Comparison of ENCODE assay signal across 6 cellular contexts in the genomic region with DNA sequence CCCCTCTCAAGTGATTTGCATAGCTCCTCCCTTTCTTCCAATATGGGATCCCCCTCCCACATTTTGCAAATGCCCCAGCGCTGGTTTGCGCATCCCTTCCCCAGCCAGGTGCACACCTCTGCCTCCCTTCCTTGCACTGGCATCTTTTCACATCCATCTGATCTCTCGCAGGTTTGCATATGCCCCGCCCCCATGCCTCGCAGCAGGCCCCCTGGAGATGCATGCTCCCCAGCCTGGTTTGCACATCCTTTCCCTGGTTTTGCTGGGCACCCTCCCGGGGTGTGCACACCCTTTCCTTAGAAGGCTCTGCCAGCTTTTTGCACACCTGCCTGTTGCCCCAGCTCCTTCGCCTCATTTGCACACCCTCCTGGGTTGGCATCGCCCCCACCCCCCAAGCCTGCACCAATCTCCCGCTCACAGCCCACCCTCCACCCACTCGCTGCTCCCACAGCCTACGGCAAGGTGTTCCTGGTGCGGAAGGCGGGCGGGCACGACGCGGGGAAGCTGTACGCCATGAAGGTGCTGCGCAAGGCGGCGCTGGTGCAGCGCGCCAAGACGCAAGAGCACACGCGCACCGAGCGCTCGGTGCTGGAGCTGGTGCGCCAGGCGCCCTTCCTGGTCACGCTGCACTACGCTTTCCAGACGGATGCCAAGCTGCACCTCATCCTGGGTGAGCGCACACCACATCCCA. TPM values are rescaled to one million over a fixed set of nuclear protein-coding genes. Genes with fewer than 3 reads are reported as not detected.
DNase-seq lines count a peak whose midpoint lies in the region; ATAC-seq and TF ChIP-seq lines count a peak whose summit lies in the region.

No MANE protein-coding gene starts in this region.

- no TSS peak for BruUV-seq in mammary epithelial cell (replicated peaks; lab: Mats Ljungman, UMichigan)

- H3K4me3 ChIP-seq in mammary epithelial cell (replicated peaks in 1 of 3; ENCODE audit: insufficient read depth in 1 of 3, low read depth in 2 of 3, low read length in 3 of 3) (peak overlapping the region; percentile 61 to 97 (median 93)), neural progenitor cell (peak overlapping the region; percentile 69)

- CTCF ChIA-PET in activated CD8-positive, alpha-beta memory T cell treated with anti-CD3 and anti-CD28 coated beads, Interleukin-2, amount 10 ng/mL, durations not matched to agents 7 days and 5 days (lab: Charles Lee), result interaction anchor here (0.8 to 3.1 kb wide), 15 partner anchors 9 to 383 kb away, joined by 3 to 26 read pairs (median 5); a partner anchor contains a TSS
- CTCF ChIA-PET in mammary epithelial cell (lab: Charles Lee; ENCODE audit: low non-redundant PET), result interaction anchor here (0.6 kb wide), 1 partner anchor 17 kb away, joined by 3 read pairs; no protein-coding TSS in a partner anchor

- H3K4me1 ChIP-seq in mammary epithelial cell (ENCODE audit: insufficient read depth, low read length), result peaks cover 45% of the 10 kb centered on the region
- H3K4me1 ChIP-seq in neural progenitor cell, result peaks cover 21% of the 10 kb centered on the region

- 4% methylated on average over 22 of the region's 35 CpGs for WGBS in mammary epithelial cell (ENCODE audit: low coverage, missing lambda C conversion rate)

- in situ Hi-C loops in mammary epithelial cell (cut with MboI; ENCODE audit: low sequenced_read_pairs in 2 of 2), result no loop called here

- peak; percentile 38 for ATAC-seq in activated CD8-positive, alpha-beta memory T cell treated with anti-CD3 and anti-CD28 coated beads, Interleukin-2, amount 10 ng/mL, durations not matched to agents 7 days and 5 days
- ATAC-seq in GM21360 (IDR thresholded peaks at IDR 0.05; ENCODE audit: unreplicated experiment), result no peak

- dilution Hi-C loops in mammary epithelial cell (cut with HindIII; ENCODE audit: low sequenced_read_pairs), result no loop called here

- peaks cover 44% of the 10 kb centered on the region for H3K4me1 Mint-ChIP-seq in activated CD8-positive, alpha-beta memory T cell treated with anti-CD3 and anti-CD28 coated beads, Interleukin-2, amount 10 ng/mL, durations not matched to agents 7 days and 5 days
- peaks cover 21% of the 10 kb centered on the region for H3K4me1 Mint-ChIP-seq in neural progenitor cell

- DNase-seq in activated CD8-positive, alpha-beta memory T cell treated with anti-CD3 and anti-CD28 coated beads, Interleukin-2, amount 10 ng/mL, durations not matched to agents 7 days and 5 days, result no peak
- no peak for DNase-seq in activated CD8-positive, alpha-beta memory T cell treated with anti-CD3 and anti-CD28 coated beads, Interleukin-2, amount 50 U/mL, for 48 hours
- DNase-seq in mammary epithelial cell (peak; percentile 58), neural progenitor cell (ENCODE audit: low spot score) (no peak), ureter (ENCODE audit: low spot score) (no peak)

- peaks cover 24% of the 10 kb centered on the region for H3K36me3 Mint-ChIP-seq in activated CD8-positive, alpha-beta memory T cell treated with anti-CD3 and anti-CD28 coated beads, Interleukin-2, amount 10 ng/mL, durations not matched to agents 7 days and 5 days
- H3K36me3 Mint-ChIP-seq in neural progenitor cell, result peaks cover 14% of the 10 kb centered on the region

- intact Hi-C loops in mammary epithelial cell (cut with micrococcal nuclease), result loop anchor here (2.0 to 5.0 kb wide), 5 partner anchors 77 to 363 kb away; a partner anchor contains a TSS

- H4K20me1 ChIP-seq in mammary epithelial cell (ENCODE audit: insufficient read depth, low read length) (no peaks in the 10 kb centered on the region), neural progenitor cell (ENCODE audit: low read depth) (peaks cover 3% of the 10 kb centered on the region)

- H3K27ac ChIP-seq in mammary epithelial cell (ENCODE audit: insufficient read depth, low read depth, low read length) (no peak overlapping the region), neural progenitor cell (no peak overlapping the region)

- peaks cover 19% of the 10 kb centered on the region for H3K36me3 ChIP-seq in mammary epithelial cell (ENCODE audit: insufficient read depth, low read length)
- no peaks in the 10 kb centered on the region for H3K36me3 ChIP-seq in neural progenitor cell

- peak overlapping the region; percentile 72 for H3K27ac Mint-ChIP-seq in activated CD8-positive, alpha-beta memory T cell treated with anti-CD3 and anti-CD28 coated beads, Interleukin-2, amount 10 ng/mL, durations not matched to agents 7 days and 5 days
- H3K27ac Mint-ChIP-seq in neural progenitor cell, result no peak overlapping the region

- peak overlapping the region; percentile 86 for H3K4me3 Mint-ChIP-seq in activated CD8-positive, alpha-beta memory T cell treated with anti-CD3 and anti-CD28 coated beads, Interleukin-2, amount 10 ng/mL, durations not matched to agents 7 days and 5 days
- peak overlapping the region; percentile 84 for H3K4me3 Mint-ChIP-seq in neural progenitor cell

- H3K79me2 ChIP-seq in mammary epithelial cell (ENCODE audit: insufficient read depth, low read length), result peaks cover 50% of the 10 kb centered on the region
- no peaks in the 10 kb centered on the region for H3K79me2 ChIP-seq in neural progenitor cell (ENCODE audit: low read depth)

- peak overlapping the region; percentile 57 for H3K9ac ChIP-seq in mammary epithelial cell (ENCODE audit: insufficient read depth, low read length)
- H3K9ac ChIP-seq in neural progenitor cell, result peak overlapping the region; percentile 36

- H3K27me3 ChIP-seq in mammary epithelial cell (ENCODE audit: insufficient read depth, low read length) (no peaks in the 10 kb centered on the region), neural progenitor cell (no peaks in the 10 kb centered on the region)

- no peaks in the 10 kb centered on the region for H3K9me3 ChIP-seq in mammary epithelial cell (replicated peaks; ENCODE audit: insufficient read depth, low read length)
- H3K9me3 ChIP-seq in neural progenitor cell (ENCODE audit: low read depth), result no peaks in the 10 kb centered on the region

- TF ChIP-seq CTCF in mammary epithelial cell (conservative IDR thresholded peaks at IDR 0.05 in 1 of 2, IDR thresholded peaks at IDR 0.05 in 1 of 2; ENCODE audit: extremely low read depth in 1 of 2, insufficient read depth in 1 of 2, low read depth in 1 of 2, low read length in 2 of 2), result peak in 1 of 2 donors; percentile 49
- no peak for TF ChIP-seq CTCF in neural progenitor cell (IDR thresholded peaks at IDR 0.05)

- no peaks in the 10 kb centered on the region for H3K9me3 Mint-ChIP-seq in activated CD8-positive, alpha-beta memory T cell treated with anti-CD3 and anti-CD28 coated beads, Interleukin-2, amount 10 ng/mL, durations not matched to agents 7 days and 5 days (ENCODE audit: low read depth)
- no peaks in the 10 kb centered on the region for H3K9me3 Mint-ChIP-seq in neural progenitor cell

- H3K4me2 ChIP-seq in mammary epithelial cell (ENCODE audit: insufficient read depth, low read depth, low read length), result peak overlapping the region; percentile 98
- H3K4me2 ChIP-seq in neural progenitor cell, result peak overlapping the region; percentile 88

- no peak overlapping the region for H2AFZ ChIP-seq in mammary epithelial cell (ENCODE audit: low read depth, low read length)
- H2AFZ ChIP-seq in neural progenitor cell (replicated peaks), result peak overlapping the region; percentile 88

- peaks cover 18% of the 10 kb centered on the region for H3F3A ChIP-seq in neural progenitor cell (ENCODE audit: low read depth)

- no peaks in the 10 kb centered on the region for H3K27me3 Mint-ChIP-seq in activated CD8-positive, alpha-beta memory T cell treated with anti-CD3 and anti-CD28 coated beads, Interleukin-2, amount 10 ng/mL, durations not matched to agents 7 days and 5 days
- H3K27me3 Mint-ChIP-seq in neural progenitor cell (ENCODE audit: insufficient read depth, low read depth), result peaks cover 10% of the 10 kb centered on the region

RNA-seq across cellular contexts. Expression of a gene that starts 0.9 kb away (rescaled TPM):
- total RNA-seq in activated CD8-positive, alpha-beta memory T cell treated with anti-CD3 and anti-CD28 coated beads, Interleukin-2, amount 10 ng/mL, durations not matched to agents 7 days and 5 days, result 10 to 100 TPM; 31.1 to 41.9 TPM
- total RNA-seq in mammary epithelial cell (10 to 100 TPM; 45.0 to 92.1 TPM), neural progenitor cell (ENCODE audit: low replicate concordance) (12.7 and 16.9 TPM in 2 replicates), ureter (31.3 TPM)
- polyA plus RNA-seq in mammary epithelial cell, result 62.1 TPM
- polyA minus RNA-seq in mammary epithelial cell, result 70.8 TPM

RNA-seq across cellular contexts. Expression of a gene that starts 19.9 kb away (rescaled TPM):
- 100 to 1,000 TPM; 152 to 164 TPM for total RNA-seq in activated CD8-positive, alpha-beta memory T cell treated with anti-CD3 and anti-CD28 coated beads, Interleukin-2, amount 10 ng/mL, durations not matched to agents 7 days and 5 days
- total RNA-seq in mammary epithelial cell (1 to 10 TPM; 1.8 to 7.1 TPM), neural progenitor cell (ENCODE audit: low replicate concordance) (0.62 and 9.0 TPM in 2 replicates), ureter (17.1 TPM)
- polyA plus RNA-seq in mammary epithelial cell, result 4.6 TPM
- 6.4 TPM for polyA minus RNA-seq in mammary epithelial cell

RNA-seq across cellular contexts. Expression of a gene that starts 41.9 kb away (rescaled TPM):
- 100 to 1,000 TPM; 125 to 163 TPM for total RNA-seq in activated CD8-positive, alpha-beta memory T cell treated with anti-CD3 and anti-CD28 coated beads, Interleukin-2, amount 10 ng/mL, durations not matched to agents 7 days and 5 days
- total RNA-seq in mammary epithelial cell (100 to 1,000 TPM; 333 to 449 TPM), neural progenitor cell (ENCODE audit: low replicate concordance) (111 and 182 TPM in 2 replicates), ureter (255 TPM)
- polyA plus RNA-seq in mammary epithelial cell, result 660 TPM
- polyA minus RNA-seq in mammary epithelial cell, result 272 TPM

RNA-seq across cellular contexts. Expression of a gene that starts 42.5 kb away (rescaled TPM):
- total RNA-seq in activated CD8-positive, alpha-beta memory T cell treated with anti-CD3 and anti-CD28 coated beads, Interleukin-2, amount 10 ng/mL, durations not matched to agents 7 days and 5 days, result 100 to 1,000 TPM; 134 to 153 TPM
- total RNA-seq in mammary epithelial cell (100 to 1,000 TPM; 105 to 199 TPM), neural progenitor cell (ENCODE audit: low replicate concordance) (257 and 284 TPM in 2 replicates), ureter (156 TPM)
- 350 TPM for polyA plus RNA-seq in mammary epithelial cell
- 271 TPM for polyA minus RNA-seq in mammary epithelial cell

RNA-seq across cellular contexts. Expression of a gene that starts 54.5 kb away (rescaled TPM):
- 10 to 100 TPM; 46.6 to 54.0 TPM for total RNA-seq in activated CD8-positive, alpha-beta memory T cell treated with anti-CD3 and anti-CD28 coated beads, Interleukin-2, amount 10 ng/mL, durations not matched to agents 7 days and 5 days
- total RNA-seq in mammary epithelial cell, result 10 to 100 TPM; 44.8 to 67.0 TPM
- 34.7 TPM for polyA plus RNA-seq in mammary epithelial cell
- polyA minus RNA-seq in mammary epithelial cell, result 33.3 TPM
- total RNA-seq in neural progenitor cell (ENCODE audit: low replicate concordance), result 5.5 and 22.0 TPM in 2 replicates
- total RNA-seq in ureter, result 82.8 TPM
